19 cellular contexts compared by ENCODE assay signal in genomic region chr12:111645433-111645832, GRCh38. TPM values are rescaled to one million over a fixed set of nuclear protein-coding genes. Genes with fewer than 3 reads are reported as not detected.
DNase-seq lines count a peak whose midpoint lies in the region; ATAC-seq and TF ChIP-seq lines count a peak whose summit lies in the region.
"Had no signal": no experiment of that assay in that cellular context is flagged by ENCODE, and none has a peak within 500 bp of the region (broad histone marks: within the 10 kb centered on the region; RNA-seq: fewer than 3 reads in every experiment).

No MANE protein-coding gene starts in this region.

- DNase-seq in A172 (ENCODE audit: low spot score) (peak; percentile 87), HS-27A (ENCODE audit: low read depth) (peak; percentile 9), adipocyte (ENCODE audit: low read depth) (peak; percentile 18), left lung (peak in 1 of 2 donors; percentile 54), HPDE6-E6E7 (ENCODE audit: extremely low spot score) (no peak), esophagus muscularis mucosa (ENCODE audit: extremely low spot score) (no peak), NCI-H2171 (lab: John Stamatoyannopoulos, UW) (no peak)
- DNase-seq: amniotic stem cell, colonic mucosa, head of caudate nucleus, Karpas-422, NCI-H1930, NCI-H526 treated with DMSO at 0.1 percent for 48 hours, ovary, WERI-Rb-1 had no signal

- intact Hi-C loops in left lung (cut with DNase I), result no loop called here
- intact Hi-C loops in esophagus muscularis mucosa (cut with DNase I), result no loop called here

- no peak overlapping the region for H3K9ac ChIP-seq in adipocyte (ENCODE audit: low read length)

- H3K27ac ChIP-seq in left lung (peak overlapping the region; percentile 62 to 79), esophagus muscularis mucosa (replicated peaks in 1 of 4) (no peak overlapping the region)
- H3K27ac ChIP-seq: colonic mucosa, ovary, skin epidermis, tibial nerve, WERI-Rb-1 had no signal

- no peak for TF ChIP-seq EP300 in esophagus muscularis mucosa (IDR thresholded peaks at IDR 0.05)

- H3K27me3 ChIP-seq in adipocyte (replicated peaks; ENCODE audit: control insufficient read depth, insufficient read depth, low read length) (no peaks in the 10 kb centered on the region), left lung (no peaks in the 10 kb centered on the region), esophagus muscularis mucosa (no peaks in the 10 kb centered on the region)
- H3K27me3 ChIP-seq: colonic mucosa, ovary, tibial nerve had no signal

- 97% methylated on average over 5 of the region's 5 CpGs for WGBS in esophagus muscularis mucosa

- H3K36me3 ChIP-seq in adipocyte (ENCODE audit: control insufficient read depth, insufficient read depth, low read length, severe bottlenecking) (peaks cover 52% of the 10 kb centered on the region), left lung (peaks cover 0 to 96% of the 10 kb centered on the region in 2 donors), esophagus muscularis mucosa (peaks cover 55 to 88% (median 75%) of the 10 kb centered on the region in 4 donors)
- H3K36me3 ChIP-seq: ovary had no signal

- H3K9me3 ChIP-seq in adipocyte (ENCODE audit: control insufficient read depth, low read length) (no peaks in the 10 kb centered on the region), left lung (no peaks in the 10 kb centered on the region), esophagus muscularis mucosa (no peaks in the 10 kb centered on the region)
- H3K9me3 ChIP-seq: colonic mucosa, ovary, tibial nerve had no signal

- TF ChIP-seq CTCF in left lung (IDR thresholded peaks at IDR 0.05) (no peak), esophagus muscularis mucosa (IDR thresholded peaks at IDR 0.05) (no peak)

- ATAC-seq in left lung (peak; percentile 83), HG03460 (IDR thresholded peaks at IDR 0.05; ENCODE audit: unreplicated experiment) (no peak)
- ATAC-seq: esophagus mucosa had no signal

- TF ChIP-seq POLR2A in esophagus muscularis mucosa (IDR thresholded peaks at IDR 0.05; ENCODE audit: low read depth), result no peak

- H3K4me3 ChIP-seq in adipocyte (ENCODE audit: low read length) (no peak overlapping the region), left lung (no peak overlapping the region), esophagus muscularis mucosa (no peak overlapping the region)
- H3K4me3 ChIP-seq: colonic mucosa, ovary, skin epidermis, tibial nerve had no signal

- H3K4me1 ChIP-seq in adipocyte (ENCODE audit: control insufficient read depth, insufficient read depth, low read length) (peaks cover 24% of the 10 kb centered on the region), left lung (no peaks in the 10 kb centered on the region), esophagus muscularis mucosa (peaks cover 10 to 21% (median 19%) of the 10 kb centered on the region in 4 donors)
- H3K4me1 ChIP-seq: colonic mucosa had no signal

RNA-seq across cellular contexts. Expression of gene BRAP, which starts 40.3 kb away (rescaled TPM):
- 12.4 and 13.6 TPM in 2 replicates for total RNA-seq in A172 (2014; rRNA removed; shearing (Covaris generic))
- total RNA-seq in left lung, result 10 to 100 TPM; 15.2 to 15.3 TPM
- 10 to 100 TPM; 17.4 to 23.8 (median 20.7) TPM for total RNA-seq in esophagus muscularis mucosa

RNA-seq across cellular contexts. Expression of gene ACAD10, which starts 40.4 kb away (rescaled TPM):
- total RNA-seq in A172 (2014; rRNA removed; shearing (Covaris generic)), result 3.4 and 10.9 TPM in 2 replicates
- total RNA-seq in left lung, result 10 to 100 TPM; 19.8 to 23.3 TPM
- 10 to 100 TPM in 3 of 4 donors, 1 to 10 TPM in 1; 8.8 to 21.6 (median 16.8) TPM for total RNA-seq in esophagus muscularis mucosa

RNA-seq across cellular contexts. Expression of gene ATXN2, which starts 46.3 kb away (rescaled TPM):
- total RNA-seq in A172 (2014; rRNA removed; shearing (Covaris generic)), result 11.1 and 25.6 TPM in 2 replicates
- total RNA-seq in left lung, result 10 to 100 TPM; 60.9 to 63.3 TPM
- 10 to 100 TPM; 32.0 to 57.3 (median 52.0) TPM for total RNA-seq in esophagus muscularis mucosa

Comparison
In these comparisons a context has a peak if more than half of its experiments do, and no peak if none do; other contexts are left out.
1. DNase-seq: peak in A172 (single experiment), HS-27A (single experiment) and adipocyte (single experiment); none in HPDE6-E6E7 (single experiment), esophagus muscularis mucosa (single experiment) and NCI-H2171 (single experiment).
2. H3K27ac ChIP-seq: peak in left lung (2 of 2); none in esophagus muscularis mucosa (0 of 4).